In genomic region chr1:27234054-27234882, GRCh38 we compare ENCODE assay signal across 8 cellular contexts. TPM values are rescaled to one million over a fixed set of nuclear protein-coding genes. Genes with fewer than 3 reads are reported as not detected.
DNase-seq lines count a peak whose midpoint lies in the region; ATAC-seq lines count a peak whose summit lies in the region.

TSS of gene WDTC1 (plus strand) at chr1:27234632. CDS start at chr1:27261055, 26,423 bp downstream.

- peaks cover 0 to 6% of the 10 kb centered on the region in 2 donors for H3K36me3 Mint-ChIP-seq in activated naive CD4-positive, alpha-beta T cell treated with anti-CD3 and anti-CD28 coated beads, Interleukin-2, amount 50 U/mL, for 72 hours

- H3K27ac ChIP-seq in temporal lobe (ENCODE audit: low read depth, low read length): peak within 1 kb of the TSS; percentile 17

- peak within 1 kb of the TSS; percentile 91 to 97 for H3K27ac Mint-ChIP-seq in activated naive CD4-positive, alpha-beta T cell treated with anti-CD3 and anti-CD28 coated beads, Interleukin-2, amount 50 U/mL, for 72 hours

- peak within 1 kb of the TSS; percentile 86 for H3K4me3 ChIP-seq in GM08714 (ENCODE audit: low read length)

- no peaks in the 10 kb centered on the region for H3K9me3 Mint-ChIP-seq in activated naive CD4-positive, alpha-beta T cell treated with anti-CD3 and anti-CD28 coated beads, Interleukin-2, amount 50 U/mL, for 72 hours

- DNase-seq in NCI-H1092 treated with DMSO at 0.1 percent for 48 hours (lab: John Stamatoyannopoulos, UW) (peak; percentile 96), SKM-1 (lab: John Stamatoyannopoulos, UW; ENCODE audit: unreplicated experiment) (peak; percentile 89), globus pallidus (ENCODE audit: low spot score) (peak; percentile 99), occipital lobe (lab: John Stamatoyannopoulos, UW) (peak; percentile 99)
- peak; percentile 95 to 97 for DNase-seq in activated naive CD4-positive, alpha-beta T cell treated with anti-CD3 and anti-CD28 coated beads, Interleukin-2, amount 50 U/mL, for 72 hours (ENCODE audit: low spot score in 2 of 2)

- ATAC-seq in HG02610 (IDR thresholded peaks at IDR 0.05; ENCODE audit: unreplicated experiment): peak; percentile 89
- peak; percentile 93 to 96 for ATAC-seq in activated naive CD4-positive, alpha-beta T cell treated with anti-CD3 and anti-CD28 coated beads, Interleukin-2, amount 50 U/mL, for 72 hours

RNA-seq across cellular contexts. Expression of gene WDTC1, which starts in this region (rescaled TPM):
- total RNA-seq in activated naive CD4-positive, alpha-beta T cell treated with anti-CD3 and anti-CD28 coated beads, Interleukin-2, amount 50 U/mL, for 72 hours: 10 to 100 TPM; 26.4 to 36.1 TPM
- total RNA-seq in occipital lobe (20.9 TPM), temporal lobe (20.9 TPM)

Comparison
In these comparisons a context has a peak if more than half of its experiments do, and no peak if none do; other contexts are left out.
1. Peak in every context shown above with its lines: DNase-seq, ATAC-seq, H3K4me3 ChIP-seq and H3K27ac ChIP-seq.